ENCODE assay signal across 22 cellular contexts in the genomic region with DNA sequence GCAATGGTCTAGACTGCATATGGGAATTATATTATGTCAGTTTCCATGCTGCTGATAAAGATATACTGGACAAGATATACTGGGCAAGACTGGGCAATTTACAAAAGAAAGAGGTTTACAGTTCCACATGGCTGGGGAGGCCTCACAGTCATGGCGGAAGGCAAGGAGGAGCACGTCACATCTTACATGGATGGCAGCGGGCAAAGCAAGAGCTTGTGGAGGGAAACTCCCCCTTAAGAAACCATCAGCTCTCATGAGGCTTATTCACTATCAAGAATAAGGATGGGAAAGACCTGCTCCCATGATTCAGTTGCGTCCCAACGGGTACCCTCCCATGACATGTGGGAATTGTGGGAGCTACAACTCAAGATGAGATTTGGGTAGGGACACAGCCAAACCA. TPM values are rescaled to one million over a fixed set of nuclear protein-coding genes. Genes with fewer than 3 reads are reported as not detected.
DNase-seq lines count a peak whose midpoint lies in the region; ATAC-seq, FAIRE-seq and TF ChIP-seq lines count a peak whose summit lies in the region.
"Had no signal": no experiment of that assay in that cellular context is flagged by ENCODE, and none has a peak within 500 bp of the region (broad histone marks: within the 10 kb centered on the region; RNA-seq: fewer than 3 reads in every experiment).

No MANE protein-coding gene starts in this region.

- 99% methylated on average over 5 of the region's 5 CpGs for WGBS in HepG2 (ENCODE audit: low lambda C conversion rate)
- WGBS in right lobe of liver (ENCODE audit: insufficient coverage, low coverage, low lambda C conversion rate, missing lambda C conversion rate): 97% methylated on average over 5 of the region's 5 CpGs
- WGBS in smooth muscle cell (ENCODE audit: low lambda C conversion rate): 97% methylated on average over 5 of the region's 5 CpGs

- H3K4me2 ChIP-seq in HepG2 (ENCODE audit: low read depth, low read length) (no peak overlapping the region), endothelial cell of umbilical vein (ENCODE audit: insufficient read depth, low read length) (no peak overlapping the region), smooth muscle cell (no peak overlapping the region)

- no peak for TF ChIP-seq EP300 in HepG2 (IDR thresholded peaks at IDR 0.05; ENCODE audit: low read depth in 2 of 2, low read length in 2 of 2)
- TF ChIP-seq EP300 in HepG2 (CRISPR knock-in tag; IDR thresholded peaks at IDR 0.05; ENCODE audit: borderline replicate concordance): no peak

- no peak for FAIRE-seq in HepG2 (lab: Jason Lieb, UNC)
- no peak for FAIRE-seq in endothelial cell of umbilical vein (lab: Jason Lieb, UNC)
- no peak for FAIRE-seq in H54 (lab: Jason Lieb, UNC)
- FAIRE-seq: A204.1, GM12878, GM19239, H1 had no signal

- H3K4me3 ChIP-seq in HepG2 (replicated peaks in 1 of 3; ENCODE audit: insufficient read depth in 1 of 3, low read depth in 2 of 3, low read length in 3 of 3): no peak overlapping the region
- no peak overlapping the region for H3K4me3 ChIP-seq in right lobe of liver
- H3K4me3 ChIP-seq in endothelial cell of umbilical vein (replicated peaks in 1 of 3; ENCODE audit: insufficient read depth in 1 of 3, low read depth in 1 of 3, low read length in 3 of 3): no peak overlapping the region
- H3K4me3 ChIP-seq in smooth muscle cell: no peak overlapping the region
- H3K4me3 ChIP-seq: BLaER1, GM12878, GM23248 had no signal

- in situ Hi-C loops in HepG2 (cut with HindIII; ENCODE audit: extremely low pct_ligation_motif_present, low pct_unique_long_range_greater_than_20kb): no loop called here

- DNase-seq in HepG2 (ENCODE audit: low spot score): no peak
- no peak for DNase-seq in right lobe of liver
- no peak for DNase-seq in endothelial cell of umbilical vein (ENCODE audit: low read depth, low spot score)
- no peak for DNase-seq in NCI-H146 (lab: John Stamatoyannopoulos, UW)
- no peak for DNase-seq in H54 (ENCODE audit: insufficient read length, low spot score)
- no peak for DNase-seq in smooth muscle cell (lab: John Stamatoyannopoulos, UW; ENCODE audit: unreplicated experiment)
- DNase-seq: Caco-2; CD4-positive, CD25-positive, alpha-beta regulatory T cell; CD8-positive, alpha-beta T cell; DMS79; EL; GDM1; GM23248; H9; HFFc6 had no signal

- H3K9ac ChIP-seq in HepG2 (ENCODE audit: insufficient read depth, low read depth, low read length): no peak overlapping the region
- no peak overlapping the region for H3K9ac ChIP-seq in endothelial cell of umbilical vein (replicated peaks; ENCODE audit: extremely low read depth, insufficient read depth, low read length)
- no peak overlapping the region for H3K9ac ChIP-seq in smooth muscle cell (ENCODE audit: low read depth)
- H3K9ac ChIP-seq: BLaER1, GM23248 had no signal

- H3K36me3 ChIP-seq in HepG2 (replicated peaks in 1 of 2; ENCODE audit: control insufficient read depth in 1 of 2, insufficient read depth in 2 of 2, low read length in 2 of 2): peaks cover 15 to 79% of the 10 kb centered on the region in 2 experiments
- H3K36me3 ChIP-seq in right lobe of liver: peaks cover 0 to 88% (median 20%) of the 10 kb centered on the region in 4 donors
- peaks cover 16 to 18% of the 10 kb centered on the region in 2 experiments for H3K36me3 ChIP-seq in endothelial cell of umbilical vein (ENCODE audit: control insufficient read depth in 2 of 2, extremely low read depth in 1 of 2, insufficient read depth in 2 of 2, low read length in 2 of 2)
- H3K36me3 ChIP-seq in smooth muscle cell (ENCODE audit: low read depth): peaks cover 9% of the 10 kb centered on the region

- no TSS peak for BruUV-seq in HepG2 (replicated peaks; lab: Mats Ljungman, UMichigan)
- BruUV-seq in endothelial cell of umbilical vein (replicated peaks; lab: Mats Ljungman, UMichigan): TSS peak; percentile 5

- no peak for TF ChIP-seq RAD21 in HepG2 (CRISPR knock-in tag; IDR thresholded peaks at IDR 0.05)

- TF ChIP-seq POLR2A in HepG2 (IDR thresholded peaks at IDR 0.05; ENCODE audit: insufficient read depth in 1 of 2, low read depth in 2 of 2, low read length in 2 of 2) (no peak), right lobe of liver (IDR thresholded peaks at IDR 0.05) (no peak), endothelial cell of umbilical vein (IDR thresholded peaks at IDR 0.05; ENCODE audit: low read depth, low read length) (no peak), H54 (IDR thresholded peaks at IDR 0.05; ENCODE audit: low read depth, low read length) (no peak)

- H3F3A ChIP-seq in smooth muscle cell (ENCODE audit: low read depth): peaks cover 14% of the 10 kb centered on the region

- H3K27ac ChIP-seq in HepG2 (ENCODE audit: extremely low read length, insufficient read depth, low read length): no peak overlapping the region
- no peak overlapping the region for H3K27ac ChIP-seq in right lobe of liver
- H3K27ac ChIP-seq in endothelial cell of umbilical vein (ENCODE audit: insufficient read depth, low read depth, low read length): no peak overlapping the region
- no peak overlapping the region for H3K27ac ChIP-seq in smooth muscle cell (ENCODE audit: low read depth)
- H3K27ac ChIP-seq: BLaER1, C4-2B, GM23248 had no signal

- no peaks in the 10 kb centered on the region for H3K9me1 ChIP-seq in endothelial cell of umbilical vein (replicated peaks; ENCODE audit: control insufficient read depth, extremely low read depth, insufficient read depth, low read length)

- H3K9me3 ChIP-seq in HepG2 (ENCODE audit: low read length) (no peaks in the 10 kb centered on the region), right lobe of liver (no peaks in the 10 kb centered on the region), endothelial cell of umbilical vein (replicated peaks; ENCODE audit: control insufficient read depth, insufficient read depth, low read length) (no peaks in the 10 kb centered on the region), smooth muscle cell (replicated peaks; ENCODE audit: low read depth) (no peaks in the 10 kb centered on the region)
- H3K9me3 ChIP-seq: Caco-2 had no signal

- POLR2A ChIA-PET in HepG2 (lab: Yijun Ruan, JAX): interaction anchor here (1.6 kb wide), 1 partner anchor 28 kb away, joined by 4 read pairs; the partner anchor contains the start of gene USP16
- POLR2A ChIA-PET in endothelial cell of umbilical vein (lab: Charles Lee): no interaction called here

- H3K4me1 ChIP-seq in HepG2 (ENCODE audit: insufficient read depth, low read length) (no peaks in the 10 kb centered on the region), right lobe of liver (no peaks in the 10 kb centered on the region), endothelial cell of umbilical vein (ENCODE audit: control insufficient read depth, extremely low read depth, insufficient read depth, low read length) (no peaks in the 10 kb centered on the region), smooth muscle cell (ENCODE audit: low read depth) (no peaks in the 10 kb centered on the region)
- H3K4me1 ChIP-seq: Caco-2 had no signal

- H3K79me2 ChIP-seq in HepG2 (ENCODE audit: insufficient read depth, low read length) (no peaks in the 10 kb centered on the region), endothelial cell of umbilical vein (ENCODE audit: control insufficient read depth, insufficient read depth, low read length) (no peaks in the 10 kb centered on the region), smooth muscle cell (ENCODE audit: low read depth) (no peaks in the 10 kb centered on the region)

- no peaks in the 10 kb centered on the region for H4K20me1 ChIP-seq in HepG2 (ENCODE audit: insufficient read depth, low read length)
- H4K20me1 ChIP-seq in endothelial cell of umbilical vein (replicated peaks; ENCODE audit: control insufficient read depth, extremely low read depth, insufficient read depth, low read length): no peaks in the 10 kb centered on the region
- peaks cover 8% of the 10 kb centered on the region for H4K20me1 ChIP-seq in smooth muscle cell (ENCODE audit: low read depth)

- dilution Hi-C loops in endothelial cell of umbilical vein (cut with MboI; ENCODE audit: extremely low pct_ligation_motif_present, low sequenced_read_pairs): no loop called here

- ATAC-seq in HepG2: no peak
- ATAC-seq in right lobe of liver: no peak
- ATAC-seq: CD8-positive, alpha-beta T cell; HCT116 had no signal

- TF ChIP-seq CTCF in HepG2 (CRISPR knock-in tag; IDR thresholded peaks at IDR 0.05) (no peak), right lobe of liver (IDR thresholded peaks at IDR 0.05) (no peak), endothelial cell of umbilical vein (IDR thresholded peaks at IDR 0.05; ENCODE audit: extremely low read depth in 1 of 2, insufficient read depth in 1 of 2, low read depth in 1 of 2, low read length in 2 of 2) (no peak), smooth muscle cell (IDR thresholded peaks at IDR 0.05; ENCODE audit: borderline replicate concordance, insufficient read depth, poor library complexity, severe bottlenecking) (no peak)

- intact Hi-C loops in HepG2 (cut with micrococcal nuclease; ENCODE audit: unreplicated experiment): no loop called here
- intact Hi-C loops in right lobe of liver (cut with DNase I): no loop called here
- intact Hi-C loops in endothelial cell of umbilical vein (cut with micrococcal nuclease): no loop called here

- no peaks in the 10 kb centered on the region for H3K27me3 ChIP-seq in HepG2 (ENCODE audit: control insufficient read depth in 1 of 2, insufficient read depth in 2 of 2, low read length in 2 of 2)
- H3K27me3 ChIP-seq in right lobe of liver: no peaks in the 10 kb centered on the region
- H3K27me3 ChIP-seq in endothelial cell of umbilical vein (ENCODE audit: control insufficient read depth in 2 of 2, insufficient read depth in 2 of 2, low read length in 2 of 2): no peaks in the 10 kb centered on the region
- H3K27me3 ChIP-seq in smooth muscle cell (ENCODE audit: low read depth): no peaks in the 10 kb centered on the region
- H3K27me3 ChIP-seq: BLaER1 had no signal

- no peak overlapping the region for H2AFZ ChIP-seq in HepG2 (ENCODE audit: low read length)
- H2AFZ ChIP-seq in endothelial cell of umbilical vein (ENCODE audit: low read depth, low read length): no peak overlapping the region
- H2AFZ ChIP-seq in smooth muscle cell (ENCODE audit: low read depth): no peak overlapping the region
- H2AFZ ChIP-seq: GM23248 had no signal

- CTCF ChIA-PET in HepG2 (lab: Yijun Ruan, JAX; ENCODE audit: low intra/inter-chr PET ratio, low total read pairs) (no interaction called here), endothelial cell of umbilical vein (lab: Charles Lee) (no interaction called here)

RNA-seq across cellular contexts. Expression of gene CCT8, which starts 21.2 kb away (rescaled TPM):
- total RNA-seq in HepG2 (2016; rRNA removed; fragmentation: Illumina TruSeq; extraction: Trizol) (325 and 538 TPM in 2 replicates), right lobe of liver (10 to 100 TPM; 34.3 to 83.1 (median 55.0) TPM), endothelial cell of umbilical vein (212 and 213 TPM in 2 replicates), smooth muscle cell (184 and 210 TPM in 2 replicates)
- 81.4 and 96.3 TPM in 2 replicates for total RNA-seq in HepG2 (2016; cell fraction: cytosol; rRNA removed; fragmentation: Illumina TruSeq; extraction: Trizol; ENCODE audit: low read depth)
- 336 and 530 TPM in 2 replicates for total RNA-seq in HepG2 (2016; cell fraction: insoluble cytoplasmic fraction; rRNA removed; fragmentation: Illumina TruSeq; extraction: Trizol)
- total RNA-seq in HepG2 (2016; cell fraction: membrane; rRNA removed; fragmentation: Illumina TruSeq; extraction: Trizol): 134 and 165 TPM in 2 replicates
- 137 and 155 TPM in 2 replicates for total RNA-seq in HepG2 (2016; cell fraction: nucleus; rRNA removed; fragmentation: Illumina TruSeq; extraction: Trizol)
- polyA plus RNA-seq in HepG2 (2011; rRNA removed) (87.0 and 127 TPM in 2 replicates), endothelial cell of umbilical vein (65.1 and 102 TPM in 2 replicates), smooth muscle cell (118 and 125 TPM in 2 replicates)
- 80.0 and 97.4 TPM in 2 replicates for polyA plus RNA-seq in HepG2 (2011; cell fraction: cytosol; rRNA removed)
- 53.9 and 70.6 TPM in 2 replicates for polyA plus RNA-seq in HepG2 (2011; cell fraction: nucleus; rRNA removed)
- 174 and 217 TPM in 2 replicates for polyA plus RNA-seq in HepG2 (2012)
- 45.9 and 52.2 TPM in 2 replicates for polyA plus RNA-seq in HepG2 (2016; cell fraction: cytosol; fragmentation: Illumina TruSeq; extraction: Trizol; ENCODE audit: low read depth)
- polyA plus RNA-seq in HepG2 (2016; cell fraction: insoluble cytoplasmic fraction; fragmentation: Illumina TruSeq; extraction: Trizol; ENCODE audit: low read depth): 406 and 427 TPM in 2 replicates
- polyA plus RNA-seq in HepG2 (2016; cell fraction: membrane; fragmentation: Illumina TruSeq; extraction: Trizol; ENCODE audit: low read depth): 80.8 and 98.2 TPM in 2 replicates
- 196 and 213 TPM in 2 replicates for polyA plus RNA-seq in HepG2 (2016; cell fraction: nucleus; fragmentation: Illumina TruSeq; extraction: Trizol; ENCODE audit: insufficient read depth, low read depth)
- 56.7 and 122 TPM in 2 replicates for polyA minus RNA-seq in HepG2 (2011; rRNA and poly(A)+ RNA removed; ENCODE audit: low replicate concordance)
- polyA minus RNA-seq in HepG2 (2011; cell fraction: cytosol; rRNA and poly(A)+ RNA removed): 110 and 112 TPM in 2 replicates
- 74.0 and 108 TPM in 2 replicates for polyA minus RNA-seq in HepG2 (2011; cell fraction: nucleus; rRNA and poly(A)+ RNA removed)
- 146 and 166 TPM in 2 replicates for polyA plus RNA-seq in endothelial cell of umbilical vein (2011; cell fraction: cytosol; rRNA removed)
- 109 and 142 TPM in 2 replicates for polyA plus RNA-seq in endothelial cell of umbilical vein (2011; cell fraction: nucleus; rRNA removed)
- polyA plus RNA-seq in endothelial cell of umbilical vein (2012): 279 and 365 TPM in 2 replicates
- 76.1 and 89.5 TPM in 2 replicates for polyA minus RNA-seq in endothelial cell of umbilical vein
- polyA minus RNA-seq in endothelial cell of umbilical vein (2011; cell fraction: cytosol; rRNA and poly(A)+ RNA removed): 145 TPM
- 52.2 and 62.6 TPM in 2 replicates for polyA minus RNA-seq in endothelial cell of umbilical vein (2011; cell fraction: nucleus; rRNA and poly(A)+ RNA removed)

RNA-seq across cellular contexts. Expression of gene USP16, which starts 27.8 kb away (rescaled TPM):
- total RNA-seq in HepG2 (2016; rRNA removed; fragmentation: Illumina TruSeq; extraction: Trizol) (46.9 and 72.4 TPM in 2 replicates), right lobe of liver (10 to 100 TPM; 14.1 to 20.5 (median 17.4) TPM), endothelial cell of umbilical vein (29.3 and 31.3 TPM in 2 replicates), smooth muscle cell (36.2 and 37.0 TPM in 2 replicates)
- total RNA-seq in HepG2 (2016; cell fraction: cytosol; rRNA removed; fragmentation: Illumina TruSeq; extraction: Trizol; ENCODE audit: low read depth): 8.2 and 9.5 TPM in 2 replicates
- 46.8 and 73.9 TPM in 2 replicates for total RNA-seq in HepG2 (2016; cell fraction: insoluble cytoplasmic fraction; rRNA removed; fragmentation: Illumina TruSeq; extraction: Trizol)
- 25.9 and 27.0 TPM in 2 replicates for total RNA-seq in HepG2 (2016; cell fraction: membrane; rRNA removed; fragmentation: Illumina TruSeq; extraction: Trizol)
- total RNA-seq in HepG2 (2016; cell fraction: nucleus; rRNA removed; fragmentation: Illumina TruSeq; extraction: Trizol): 31.9 and 37.3 TPM in 2 replicates
- polyA plus RNA-seq in HepG2 (2011; rRNA removed) (12.0 and 16.5 TPM in 2 replicates), endothelial cell of umbilical vein (4.0 and 5.9 TPM in 2 replicates), smooth muscle cell (24.8 and 25.9 TPM in 2 replicates)
- polyA plus RNA-seq in HepG2 (2011; cell fraction: cytosol; rRNA removed): 4.6 and 7.2 TPM in 2 replicates
- polyA plus RNA-seq in HepG2 (2011; cell fraction: nucleus; rRNA removed): 10.3 and 11.5 TPM in 2 replicates
- polyA plus RNA-seq in HepG2 (2012): 20.8 and 28.1 TPM in 2 replicates
- polyA plus RNA-seq in HepG2 (2016; cell fraction: cytosol; fragmentation: Illumina TruSeq; extraction: Trizol; ENCODE audit: low read depth): 3.3 and 3.5 TPM in 2 replicates
- polyA plus RNA-seq in HepG2 (2016; cell fraction: insoluble cytoplasmic fraction; fragmentation: Illumina TruSeq; extraction: Trizol; ENCODE audit: low read depth): 48.3 and 53.1 TPM in 2 replicates
- 8.0 and 9.3 TPM in 2 replicates for polyA plus RNA-seq in HepG2 (2016; cell fraction: membrane; fragmentation: Illumina TruSeq; extraction: Trizol; ENCODE audit: low read depth)
- polyA plus RNA-seq in HepG2 (2016; cell fraction: nucleus; fragmentation: Illumina TruSeq; extraction: Trizol; ENCODE audit: insufficient read depth, low read depth): 41.1 and 44.1 TPM in 2 replicates
- polyA minus RNA-seq in HepG2 (2011; rRNA and poly(A)+ RNA removed; ENCODE audit: low replicate concordance): 4.9 and 7.5 TPM in 2 replicates
- 10.9 and 11.0 TPM in 2 replicates for polyA minus RNA-seq in HepG2 (2011; cell fraction: cytosol; rRNA and poly(A)+ RNA removed)
- 29.6 and 30.9 TPM in 2 replicates for polyA minus RNA-seq in HepG2 (2011; cell fraction: nucleus; rRNA and poly(A)+ RNA removed)
- 12.8 TPM in 2 replicates for polyA plus RNA-seq in endothelial cell of umbilical vein (2011; cell fraction: cytosol; rRNA removed)
- polyA plus RNA-seq in endothelial cell of umbilical vein (2011; cell fraction: nucleus; rRNA removed): 27.1 and 38.2 TPM in 2 replicates
- 22.7 and 31.6 TPM in 2 replicates for polyA plus RNA-seq in endothelial cell of umbilical vein (2012)
- 10.8 and 11.6 TPM in 2 replicates for polyA minus RNA-seq in endothelial cell of umbilical vein
- 11.1 TPM for polyA minus RNA-seq in endothelial cell of umbilical vein (2011; cell fraction: cytosol; rRNA and poly(A)+ RNA removed)
- polyA minus RNA-seq in endothelial cell of umbilical vein (2011; cell fraction: nucleus; rRNA and poly(A)+ RNA removed): 14.8 and 20.9 TPM in 2 replicates

RNA-seq across cellular contexts. Expression of gene RWDD2B, which starts 33.1 kb away (rescaled TPM):
- 20.9 and 28.3 TPM in 2 replicates for total RNA-seq in HepG2 (2016; rRNA removed; fragmentation: Illumina TruSeq; extraction: Trizol)
- total RNA-seq in HepG2 (2016; cell fraction: cytosol; rRNA removed; fragmentation: Illumina TruSeq; extraction: Trizol; ENCODE audit: low read depth): 10.0 and 11.2 TPM in 2 replicates
- 22.0 and 27.5 TPM in 2 replicates for total RNA-seq in HepG2 (2016; cell fraction: insoluble cytoplasmic fraction; rRNA removed; fragmentation: Illumina TruSeq; extraction: Trizol)
- total RNA-seq in HepG2 (2016; cell fraction: membrane; rRNA removed; fragmentation: Illumina TruSeq; extraction: Trizol): 28.3 and 28.6 TPM in 2 replicates
- 9.7 and 10.9 TPM in 2 replicates for total RNA-seq in HepG2 (2016; cell fraction: nucleus; rRNA removed; fragmentation: Illumina TruSeq; extraction: Trizol)
- 9.3 and 9.9 TPM in 2 replicates for polyA plus RNA-seq in HepG2 (2011; rRNA removed)
- 4.6 and 6.6 TPM in 2 replicates for polyA plus RNA-seq in HepG2 (2011; cell fraction: cytosol; rRNA removed)
- 2.5 and 3.6 TPM in 2 replicates for polyA plus RNA-seq in HepG2 (2011; cell fraction: nucleus; rRNA removed)
- polyA plus RNA-seq in HepG2 (2012): 8.4 and 13.0 TPM in 2 replicates
- 13.0 and 14.8 TPM in 2 replicates for polyA plus RNA-seq in HepG2 (2016; cell fraction: cytosol; fragmentation: Illumina TruSeq; extraction: Trizol; ENCODE audit: low read depth)
- polyA plus RNA-seq in HepG2 (2016; cell fraction: insoluble cytoplasmic fraction; fragmentation: Illumina TruSeq; extraction: Trizol; ENCODE audit: low read depth): 31.8 and 32.4 TPM in 2 replicates
- 25.4 and 26.8 TPM in 2 replicates for polyA plus RNA-seq in HepG2 (2016; cell fraction: membrane; fragmentation: Illumina TruSeq; extraction: Trizol; ENCODE audit: low read depth)
- 16.3 and 18.5 TPM in 2 replicates for polyA plus RNA-seq in HepG2 (2016; cell fraction: nucleus; fragmentation: Illumina TruSeq; extraction: Trizol; ENCODE audit: insufficient read depth, low read depth)
- polyA minus RNA-seq in HepG2 (2011; rRNA and poly(A)+ RNA removed; ENCODE audit: low replicate concordance): 2.7 and 14.4 TPM in 2 replicates
- 4.1 and 5.6 TPM in 2 replicates for polyA minus RNA-seq in HepG2 (2011; cell fraction: cytosol; rRNA and poly(A)+ RNA removed)
- polyA minus RNA-seq in HepG2 (2011; cell fraction: nucleus; rRNA and poly(A)+ RNA removed): 3.7 and 5.5 TPM in 2 replicates
- 10 to 100 TPM; 11.6 to 22.0 (median 14.7) TPM for total RNA-seq in right lobe of liver
- 15.8 and 16.4 TPM in 2 replicates for total RNA-seq in endothelial cell of umbilical vein
- polyA plus RNA-seq in endothelial cell of umbilical vein: 8.7 and 10.5 TPM in 2 replicates
- polyA plus RNA-seq in endothelial cell of umbilical vein (2011; cell fraction: cytosol; rRNA removed): 14.2 and 16.3 TPM in 2 replicates
- polyA plus RNA-seq in endothelial cell of umbilical vein (2011; cell fraction: nucleus; rRNA removed): 6.8 and 8.1 TPM in 2 replicates
- 18.6 and 21.2 TPM in 2 replicates for polyA plus RNA-seq in endothelial cell of umbilical vein (2012)
- polyA minus RNA-seq in endothelial cell of umbilical vein: 8.5 and 9.1 TPM in 2 replicates
- 15.8 TPM for polyA minus RNA-seq in endothelial cell of umbilical vein (2011; cell fraction: cytosol; rRNA and poly(A)+ RNA removed)
- 1.9 and 4.3 TPM in 2 replicates for polyA minus RNA-seq in endothelial cell of umbilical vein (2011; cell fraction: nucleus; rRNA and poly(A)+ RNA removed)
- total RNA-seq in smooth muscle cell: 6.1 and 11.8 TPM in 2 replicates
- polyA plus RNA-seq in smooth muscle cell: 4.3 and 4.4 TPM in 2 replicates
- total RNA-seq: H1 had no signal

RNA-seq across cellular contexts. Expression of gene LTN1, which starts 59.5 kb away (rescaled TPM):
- total RNA-seq in HepG2 (2016; rRNA removed; fragmentation: Illumina TruSeq; extraction: Trizol) (24.6 and 40.1 TPM in 2 replicates), right lobe of liver (10 to 100 TPM; 10.7 to 13.9 (median 12.7) TPM), endothelial cell of umbilical vein (21.5 and 23.0 TPM in 2 replicates), smooth muscle cell (44.4 and 50.2 TPM in 2 replicates)
- total RNA-seq in HepG2 (2016; cell fraction: cytosol; rRNA removed; fragmentation: Illumina TruSeq; extraction: Trizol; ENCODE audit: low read depth): 2.0 TPM in 2 replicates
- 24.2 and 39.9 TPM in 2 replicates for total RNA-seq in HepG2 (2016; cell fraction: insoluble cytoplasmic fraction; rRNA removed; fragmentation: Illumina TruSeq; extraction: Trizol)
- 6.6 and 7.1 TPM in 2 replicates for total RNA-seq in HepG2 (2016; cell fraction: membrane; rRNA removed; fragmentation: Illumina TruSeq; extraction: Trizol)
- total RNA-seq in HepG2 (2016; cell fraction: nucleus; rRNA removed; fragmentation: Illumina TruSeq; extraction: Trizol): 42.3 and 44.9 TPM in 2 replicates
- polyA plus RNA-seq in HepG2 (2011; rRNA removed) (6.0 and 6.7 TPM in 2 replicates), endothelial cell of umbilical vein (2.9 and 3.8 TPM in 2 replicates), smooth muscle cell (10.2 and 11.2 TPM in 2 replicates)
- 2.2 and 3.6 TPM in 2 replicates for polyA plus RNA-seq in HepG2 (2011; cell fraction: cytosol; rRNA removed)
- polyA plus RNA-seq in HepG2 (2011; cell fraction: nucleus; rRNA removed): 6.0 and 8.8 TPM in 2 replicates
- polyA plus RNA-seq in HepG2 (2012): 8.9 and 10.5 TPM in 2 replicates
- 0.32 and 0.50 TPM in 2 replicates for polyA plus RNA-seq in HepG2 (2016; cell fraction: cytosol; fragmentation: Illumina TruSeq; extraction: Trizol; ENCODE audit: low read depth)
- 12.6 and 13.7 TPM in 2 replicates for polyA plus RNA-seq in HepG2 (2016; cell fraction: insoluble cytoplasmic fraction; fragmentation: Illumina TruSeq; extraction: Trizol; ENCODE audit: low read depth)
- polyA plus RNA-seq in HepG2 (2016; cell fraction: membrane; fragmentation: Illumina TruSeq; extraction: Trizol; ENCODE audit: low read depth): 0.92 and 1.5 TPM in 2 replicates
- 31.2 and 35.8 TPM in 2 replicates for polyA plus RNA-seq in HepG2 (2016; cell fraction: nucleus; fragmentation: Illumina TruSeq; extraction: Trizol; ENCODE audit: insufficient read depth, low read depth)
- 16.3 and 25.1 TPM in 2 replicates for polyA minus RNA-seq in HepG2 (2011; rRNA and poly(A)+ RNA removed; ENCODE audit: low replicate concordance)
- 15.9 and 17.7 TPM in 2 replicates for polyA minus RNA-seq in HepG2 (2011; cell fraction: cytosol; rRNA and poly(A)+ RNA removed)
- 59.5 and 66.4 TPM in 2 replicates for polyA minus RNA-seq in HepG2 (2011; cell fraction: nucleus; rRNA and poly(A)+ RNA removed)
- polyA plus RNA-seq in endothelial cell of umbilical vein (2011; cell fraction: cytosol; rRNA removed): 3.3 and 3.7 TPM in 2 replicates
- polyA plus RNA-seq in endothelial cell of umbilical vein (2011; cell fraction: nucleus; rRNA removed): 14.0 and 14.1 TPM in 2 replicates
- 14.9 and 17.1 TPM in 2 replicates for polyA plus RNA-seq in endothelial cell of umbilical vein (2012)
- polyA minus RNA-seq in endothelial cell of umbilical vein: 24.3 and 25.9 TPM in 2 replicates
- 10.9 TPM for polyA minus RNA-seq in endothelial cell of umbilical vein (2011; cell fraction: cytosol; rRNA and poly(A)+ RNA removed)
- 31.2 and 54.0 TPM in 2 replicates for polyA minus RNA-seq in endothelial cell of umbilical vein (2011; cell fraction: nucleus; rRNA and poly(A)+ RNA removed)
